Comparison of ENCODE assay signal across 16 cellular contexts in genomic region chr10:121436630-121437311, GRCh38.
A peak's percentile ranks its signal among the peaks of the same experiment; 100 is the strongest.
DNase-seq lines count a peak whose midpoint lies in the region; ATAC-seq, FAIRE-seq and TF ChIP-seq lines count a peak whose summit lies in the region.
"Had no signal": no experiment of that assay in that cellular context is flagged by ENCODE, and none has a peak within 500 bp of the region (broad histone marks: within the 10 kb centered on the region; RNA-seq: fewer than 3 reads in every experiment).

No MANE protein-coding gene starts in this region.

- H2BK12ac ChIP-seq in neuronal stem cell (ENCODE audit: low read length): no peak overlapping the region

- DNase-seq in NCI-H2171 treated with DMSO at 0.1 percent for 48 hours (lab: John Stamatoyannopoulos, UW) (peak; percentile 34), NCI-H2171 (lab: John Stamatoyannopoulos, UW) (no peak), frontal cortex (ENCODE audit: low spot score in 2 of 2) (no peak), neuronal stem cell (ENCODE audit: low spot score) (no peak), uterus (no peak), NCI-H2081 treated with DMSO at 0.1 percent for 48 hours (lab: John Stamatoyannopoulos, UW) (no peak), NCI-H2107 (lab: John Stamatoyannopoulos, UW) (no peak)
- DNase-seq: CD4-positive, CD25-positive, alpha-beta regulatory T cell; cerebellar nuclear complex; DMS79 treated with DMSO at 0.1 percent for 48 hours; foreskin melanocyte; stimulated activated CD4-positive, alpha-beta T cell treated with anti-CD3 and anti-CD28 coated beads, Interleukin-4, amount 100 ng/mL, for 4 hours; T-helper 2 cell had no signal

- H3K27me3 ChIP-seq in neuronal stem cell (ENCODE audit: control insufficient read depth in 3 of 3, insufficient read depth in 3 of 3, low read depth in 1 of 3, low read length in 3 of 3) (no peaks in the 10 kb centered on the region), uterus (no peaks in the 10 kb centered on the region)

- H3K27ac ChIP-seq in neuronal stem cell (replicated peaks; ENCODE audit: low read length): peak overlapping the region; percentile 9
- peak overlapping the region; percentile 61 to 65 for H3K27ac ChIP-seq in uterus
- H3K27ac ChIP-seq: A549 had no signal

- H2BK15ac ChIP-seq in neuronal stem cell (ENCODE audit: low read length): no peak overlapping the region

- TF ChIP-seq POLR2A in uterus (IDR thresholded peaks at IDR 0.05): no peak

- no peak overlapping the region for H3K23ac ChIP-seq in neuronal stem cell (ENCODE audit: low read depth, low read length, poor library complexity)

- no peak overlapping the region for H2BK5ac ChIP-seq in neuronal stem cell (ENCODE audit: low read length)

- TF ChIP-seq CTCF in uterus (IDR thresholded peaks at IDR 0.05): no peak

- no CpG with 5 or more reads among the region's 5 CpGs for WGBS in neuronal stem cell (ENCODE audit: extremely low coverage in 2 of 2, insufficient read length in 2 of 2, insufficient replicate concordance in 1 of 2), 2 donors

- no peak overlapping the region for H4K8ac ChIP-seq in neuronal stem cell (ENCODE audit: low read depth, low read length)

- no peak overlapping the region for H4K91ac ChIP-seq in neuronal stem cell (ENCODE audit: low read depth, low read length, poor library complexity)

- intact Hi-C loops in uterus (cut with DNase I; ENCODE audit: low total_unique reads): no loop called here

- H2AK5ac ChIP-seq in neuronal stem cell (ENCODE audit: low read depth, low read length): no peak overlapping the region

- ATAC-seq in HG03135 (IDR thresholded peaks at IDR 0.05; ENCODE audit: unreplicated experiment): no peak
- ATAC-seq: A549 had no signal

- H3K4me2 ChIP-seq in neuronal stem cell (ENCODE audit: insufficient read depth, low read length, poor library complexity, severe bottlenecking): peak overlapping the region; percentile 19
- H3K4me2 ChIP-seq: A549 had no signal

- H3K36me3 ChIP-seq in neuronal stem cell (replicated peaks in 1 of 2; ENCODE audit: control insufficient read depth in 2 of 2, insufficient read depth in 2 of 2, low read length in 2 of 2): no peaks in the 10 kb centered on the region
- no peaks in the 10 kb centered on the region for H3K36me3 ChIP-seq in uterus

- H3K9ac ChIP-seq in neuronal stem cell (ENCODE audit: low read depth, low read length, poor library complexity): no peak overlapping the region

- no peak overlapping the region for H3K4me3 ChIP-seq in neuronal stem cell (ENCODE audit: low read length in 2 of 2)
- no peak overlapping the region for H3K4me3 ChIP-seq in uterus
- H3K4me3 ChIP-seq: A549, lung had no signal

- peak overlapping the region; percentile 83 for H2AFZ ChIP-seq in neuronal stem cell (ENCODE audit: low read length)

- H3K79me1 ChIP-seq in neuronal stem cell (ENCODE audit: low read depth, low read length): no peaks in the 10 kb centered on the region

- peak; percentile 3 for FAIRE-seq in frontal cortex (lab: Jason Lieb, UNC)

- no peaks in the 10 kb centered on the region for H3K9me3 ChIP-seq in neuronal stem cell (replicated peaks in 1 of 2; ENCODE audit: control insufficient read depth in 2 of 2, insufficient read depth in 1 of 2, low read depth in 1 of 2, low read length in 2 of 2)
- H3K9me3 ChIP-seq in uterus: no peaks in the 10 kb centered on the region
- H3K9me3 ChIP-seq: A549 had no signal

- no peak overlapping the region for H2BK120ac ChIP-seq in neuronal stem cell (ENCODE audit: low read depth, low read length)

- peaks cover 20 to 24% of the 10 kb centered on the region in 2 donors for H3K4me1 ChIP-seq in neuronal stem cell (ENCODE audit: control insufficient read depth in 2 of 2, insufficient read depth in 1 of 2, low read depth in 1 of 2, low read length in 2 of 2)
- no peaks in the 10 kb centered on the region for H3K4me1 ChIP-seq in uterus
- H3K4me1 ChIP-seq: A549 had no signal

- H3K4ac ChIP-seq in neuronal stem cell (ENCODE audit: low read length): no peak overlapping the region

- H3K14ac ChIP-seq in neuronal stem cell (ENCODE audit: low read length): no peak overlapping the region

- no peak overlapping the region for H3K18ac ChIP-seq in neuronal stem cell (ENCODE audit: low read length)
